Comparison of ENCODE assay signal across 10 cellular contexts in genomic region chr5:16626696-16627264, GRCh38. TPM values are rescaled to one million over a fixed set of nuclear protein-coding genes. Genes with fewer than 3 reads are reported as not detected.
DNase-seq lines count a peak whose midpoint lies in the region; ATAC-seq and TF ChIP-seq lines count a peak whose summit lies in the region.
"Had no signal": no experiment of that assay in that cellular context is flagged by ENCODE, and none has a peak within 500 bp of the region (broad histone marks: within the 10 kb centered on the region; RNA-seq: fewer than 3 reads in every experiment).

No MANE protein-coding gene starts in this region.

- H3K36me3 Mint-ChIP-seq in CD4-positive, alpha-beta memory T cell, result no peaks in the 10 kb centered on the region

- H3K4me1 ChIP-seq in CD4-positive, alpha-beta memory T cell (ENCODE audit: insufficient read depth, low read length), result peaks cover 35% of the 10 kb centered on the region
- H3K4me1 ChIP-seq in adipocyte (ENCODE audit: control insufficient read depth, insufficient read depth, low read length), result peaks cover 34% of the 10 kb centered on the region
- H3K4me1 ChIP-seq: SJCRH30 had no signal

- H3K4me3 ChIP-seq in CD4-positive, alpha-beta memory T cell (ENCODE audit: low read length in 2 of 2), result no peak overlapping the region
- no peak overlapping the region for H3K4me3 ChIP-seq in HL-60 (replicated peaks; ENCODE audit: insufficient read depth, low read length)
- peak overlapping the region; percentile 72 for H3K4me3 ChIP-seq in adipocyte (ENCODE audit: low read length)
- H3K4me3 ChIP-seq: SJCRH30 had no signal

- peaks cover 0 to 5% (median 0%) of the 10 kb centered on the region in 8 donors for H3K9me3 Mint-ChIP-seq in CD4-positive, alpha-beta memory T cell

- POLR2A ChIA-PET in CD4-positive, alpha-beta memory T cell (lab: Charles Lee; ENCODE audit: partially characterized antibody), result interaction anchor here (0.7 to 7.1 kb wide), 3 partner anchors 10 to 149 kb away, joined by 3 to 92 read pairs (median 4); partner anchors contain the start of gene RETREG1

- DNase-seq in CD4-positive, alpha-beta memory T cell, result peak in 4 of 5 donors; percentile 14 to 40 (median 34)
- DNase-seq in HL-60 (ENCODE audit: low read depth in 1 of 2, low spot score in 1 of 2), result peak; percentile 80 to 88
- peak; percentile 59 for DNase-seq in adipocyte (ENCODE audit: low read depth)
- no peak for DNase-seq in NCI-H2227 (lab: John Stamatoyannopoulos, UW; ENCODE audit: unreplicated experiment)
- DNase-seq in D341Med (ENCODE audit: low spot score), result no peak
- DNase-seq in NCI-H1694 treated with DMSO at 0.1 percent for 48 hours (lab: John Stamatoyannopoulos, UW), result no peak
- DNase-seq in GM13976 (ENCODE audit: low spot score), result no peak
- DNase-seq: brain microvascular endothelial cell, SJCRH30 had no signal

- intact Hi-C loops in CD4-positive, alpha-beta memory T cell (cut with micrococcal nuclease), result no loop called here

- no peaks in the 10 kb centered on the region for H3K27me3 Mint-ChIP-seq in CD4-positive, alpha-beta memory T cell

- no peaks in the 10 kb centered on the region for H3K27me3 ChIP-seq in CD4-positive, alpha-beta memory T cell (ENCODE audit: insufficient read depth, low read length)
- no peaks in the 10 kb centered on the region for H3K27me3 ChIP-seq in HL-60 (ENCODE audit: insufficient read depth, poor library complexity, severe bottlenecking)
- no peaks in the 10 kb centered on the region for H3K27me3 ChIP-seq in adipocyte (replicated peaks; ENCODE audit: control insufficient read depth, insufficient read depth, low read length)
- H3K27me3 ChIP-seq: SJCRH30 had no signal

- no peaks in the 10 kb centered on the region for H3K9me3 ChIP-seq in CD4-positive, alpha-beta memory T cell (ENCODE audit: control insufficient read depth in 1 of 2, low read length in 2 of 2)
- peaks cover 5% of the 10 kb centered on the region for H3K9me3 ChIP-seq in adipocyte (ENCODE audit: control insufficient read depth, low read length)
- H3K9me3 ChIP-seq: SJCRH30 had no signal

- peak overlapping the region; percentile 30 to 89 (median 68) for H3K27ac Mint-ChIP-seq in CD4-positive, alpha-beta memory T cell

- no peak overlapping the region for H3K27ac ChIP-seq in CD4-positive, alpha-beta memory T cell (ENCODE audit: low read depth, low read length)
- peak overlapping the region; percentile 78 for H3K27ac ChIP-seq in HL-60 (replicated peaks)
- H3K27ac ChIP-seq: brain microvascular endothelial cell, SJCRH30 had no signal

- H3K9ac ChIP-seq in adipocyte (ENCODE audit: low read length), result peak overlapping the region; percentile 87

- peak overlapping the region in 5 of 8 donors; percentile 24 to 82 (median 37) for H3K4me3 Mint-ChIP-seq in CD4-positive, alpha-beta memory T cell

- peak; percentile 74 for ATAC-seq in GM21423 (IDR thresholded peaks at IDR 0.05; ENCODE audit: unreplicated experiment)

- TF ChIP-seq CTCF in HL-60 (IDR thresholded peaks at IDR 0.05; ENCODE audit: insufficient read depth, low read length), result no peak
- no peak for TF ChIP-seq CTCF in GM13976 (IDR thresholded peaks at IDR 0.05; ENCODE audit: borderline replicate concordance, control extremely low read depth, extremely low read depth, insufficient read depth, missing control alignments)

- H3K36me3 ChIP-seq in CD4-positive, alpha-beta memory T cell (ENCODE audit: insufficient read depth, low read length), result no peaks in the 10 kb centered on the region
- no peaks in the 10 kb centered on the region for H3K36me3 ChIP-seq in adipocyte (ENCODE audit: control insufficient read depth, insufficient read depth, low read length, severe bottlenecking)
- H3K36me3 ChIP-seq: brain microvascular endothelial cell, SJCRH30 had no signal

- peaks cover 24 to 64% (median 30%) of the 10 kb centered on the region in 4 donors for H3K4me1 Mint-ChIP-seq in CD4-positive, alpha-beta memory T cell

- CTCF ChIA-PET in CD4-positive, alpha-beta memory T cell (lab: Charles Lee; ENCODE audit: partially characterized antibody), result interaction anchor here (0.9 to 1.8 kb wide), 4 partner anchors 10 to 177 kb away, joined by 4 to 10 read pairs (median 8); partner anchors contain the start of gene RETREG1

- in situ Hi-C loops in GM13976 (cut with MboI; ENCODE audit: low sequenced_read_pairs, unreplicated experiment), result no loop called here

RNA-seq across cellular contexts. Expression of gene RETREG1, which starts 10.0 kb away (rescaled TPM):
- 10 to 100 TPM; 26.6 to 28.0 TPM for total RNA-seq in CD4-positive, alpha-beta memory T cell
- 10 to 100 TPM; 70.6 to 79.5 TPM for polyA plus RNA-seq in CD4-positive, alpha-beta memory T cell

Comparison
In these comparisons a context has a peak if more than half of its experiments do, and no peak if none do; other contexts are left out.
1. DNase-seq: peak in CD4-positive, alpha-beta memory T cell (4 of 5), HL-60 (2 of 2) and adipocyte (single experiment); none in NCI-H2227 (single experiment), D341Med (single experiment), NCI-H1694 treated with DMSO at 0.1 percent for 48 hours (single experiment) and GM13976 (single experiment).